In the genomic region with DNA sequence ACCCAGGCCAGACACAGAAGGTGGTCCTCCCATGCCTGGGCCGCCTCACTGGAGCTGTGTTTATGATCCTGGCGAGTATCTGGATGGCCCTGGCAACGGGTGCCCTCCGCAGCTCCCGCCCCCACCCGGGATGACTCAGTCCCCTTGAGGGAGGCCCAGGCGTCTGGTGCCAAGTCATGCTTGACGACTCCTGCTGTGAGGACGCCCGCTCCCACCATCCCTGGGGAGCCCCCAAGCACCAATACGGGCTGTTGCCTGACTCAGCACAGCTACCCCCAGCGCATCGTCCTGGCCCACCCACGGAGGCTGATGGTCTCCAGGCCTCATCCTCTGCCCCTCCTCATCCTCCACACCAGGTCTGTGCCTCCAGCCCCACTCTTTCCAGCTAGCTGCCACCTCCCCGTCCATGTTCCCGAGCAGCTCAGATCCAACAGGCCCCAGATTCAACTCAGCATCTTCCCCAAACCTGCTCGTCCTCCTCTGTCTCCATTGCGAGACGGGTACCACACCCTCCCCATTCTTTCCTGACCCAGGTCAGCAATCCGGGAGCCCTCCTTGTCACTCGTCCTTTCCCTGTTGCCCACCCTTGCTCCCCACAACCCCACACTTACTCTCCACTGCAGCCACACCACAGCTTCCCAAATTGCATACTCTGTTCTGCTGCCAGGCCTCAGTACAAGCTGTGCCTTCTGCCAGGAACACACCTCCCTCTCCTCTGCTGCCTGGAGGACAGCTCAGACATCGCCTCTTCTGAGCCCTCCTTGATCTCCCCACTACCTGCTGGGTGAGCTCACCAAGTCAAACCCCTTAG, we compare ENCODE assay signal across 1 cellular context.
A peak's percentile ranks its signal among the peaks of the same experiment; 100 is the strongest.
TF ChIP-seq lines count a peak whose summit lies in the region.

No MANE protein-coding gene starts in this region.

TF ChIP-seq in IMR-90, 13 proteins besides CTCF, POLR2A, EP300 and RAD21:
- TF ChIP-seq NFE2L2 (IDR thresholded peaks at IDR 0.05; ENCODE audit: low read depth, low read length) (peak; percentile 95), SMC3 (IDR thresholded peaks at IDR 0.05; ENCODE audit: low read depth, low read length) (no peak), RCOR1 (IDR thresholded peaks at IDR 0.05; ENCODE audit: insufficient replicate concordance, low read length) (peak; percentile 53), BHLHE40 (IDR thresholded peaks at IDR 0.05; ENCODE audit: low read depth, low read length) (peak; percentile 78), MAZ (IDR thresholded peaks at IDR 0.05; ENCODE audit: borderline replicate concordance, low read depth, low read length) (peak; percentile 98), MAFK (IDR thresholded peaks at IDR 0.05; ENCODE audit: low read depth, low read length) (peak; percentile 87), FOS (IDR thresholded peaks at IDR 0.05; ENCODE audit: low read depth, low read length) (peak; percentile 95), MXI1 (IDR thresholded peaks at IDR 0.05; ENCODE audit: borderline replicate concordance, low read depth, low read length) (peak; percentile 33; the same call in 1 of the 2 replicates), CEBPB (IDR thresholded peaks at IDR 0.05; ENCODE audit: low read depth, low read length) (no peak), RFX5 (IDR thresholded peaks at IDR 0.05; ENCODE audit: low read depth, low read length) (no peak), ELK1 (IDR thresholded peaks at IDR 0.05; ENCODE audit: borderline replicate concordance, low read depth, low read length) (no peak), CHD1 (IDR thresholded peaks at IDR 0.05; ENCODE audit: low read depth, low read length) (no peak)
- TF ChIP-seq, protein P1, sequence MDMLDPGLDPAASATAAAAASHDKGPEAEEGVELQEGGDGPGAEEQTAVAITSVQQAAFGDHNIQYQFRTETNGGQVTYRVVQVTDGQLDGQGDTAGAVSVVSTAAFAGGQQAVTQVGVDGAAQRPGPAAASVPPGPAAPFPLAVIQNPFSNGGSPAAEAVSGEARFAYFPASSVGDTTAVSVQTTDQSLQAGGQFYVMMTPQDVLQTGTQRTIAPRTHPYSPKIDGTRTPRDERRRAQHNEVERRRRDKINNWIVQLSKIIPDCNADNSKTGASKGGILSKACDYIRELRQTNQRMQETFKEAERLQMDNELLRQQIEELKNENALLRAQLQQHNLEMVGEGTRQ (IDR thresholded peaks at IDR 0.05; ENCODE audit: low read depth, low read length) = no peak
TF ChIP-seq in IMR-90: peak in this region for 7.
